Comparison of ENCODE assay signal across 8 cellular contexts in the genomic region with DNA sequence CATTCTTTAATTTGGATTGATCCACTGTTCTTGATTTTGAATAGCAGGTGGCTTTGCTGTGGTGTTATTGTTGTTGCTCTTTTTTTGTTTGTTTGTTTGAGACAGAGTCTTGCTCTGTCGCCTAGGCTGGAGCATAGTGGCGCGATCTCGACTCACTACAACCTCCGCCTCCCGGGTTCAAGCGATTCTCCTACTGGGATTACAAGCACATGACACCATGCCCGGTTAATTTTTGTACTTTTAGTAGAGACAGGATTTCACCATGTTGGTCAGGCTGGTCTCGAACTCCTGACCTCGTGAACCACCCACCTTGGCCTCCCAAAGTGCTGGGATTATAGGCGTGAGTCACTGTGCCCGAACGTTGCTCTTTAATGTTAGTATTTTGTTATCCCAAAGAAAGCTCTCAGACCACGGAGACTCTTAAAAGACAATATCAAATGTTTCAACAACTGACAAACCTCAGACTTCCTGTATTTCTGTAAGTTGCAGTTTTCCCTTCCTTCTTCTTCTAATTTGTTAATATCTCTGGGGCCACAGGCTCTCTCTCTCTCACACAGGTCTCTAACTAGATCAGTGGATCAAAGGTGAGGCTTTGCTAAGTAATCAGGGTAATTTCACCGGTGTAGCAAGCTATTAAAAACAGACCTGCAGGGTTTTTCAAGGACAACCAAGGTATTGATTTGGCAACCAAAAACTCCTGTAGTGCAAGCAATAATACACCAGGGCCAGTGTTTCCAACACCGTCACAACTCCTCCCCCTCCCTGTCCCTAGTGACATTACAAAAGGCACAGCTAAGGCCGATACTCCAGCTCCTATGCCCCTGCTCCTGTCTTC. TPM values are rescaled to one million over a fixed set of nuclear protein-coding genes. Genes with fewer than 3 reads are reported as not detected.
DNase-seq lines count a peak whose midpoint lies in the region; ATAC-seq and TF ChIP-seq lines count a peak whose summit lies in the region.

No MANE protein-coding gene starts in this region.

- H3K36me3 ChIP-seq in WERI-Rb-1 = no peaks in the 10 kb centered on the region

- H3K4me3 Mint-ChIP-seq in naive B cell = peak overlapping the region; percentile 68 to 90 (median 83)

- peaks cover 0 to 1% (median 0%) of the 10 kb centered on the region in 7 donors for H3K9me3 Mint-ChIP-seq in naive B cell

- peaks cover 38 to 59% (median 44%) of the 10 kb centered on the region in 3 donors for H3K4me1 Mint-ChIP-seq in naive B cell

- DNase-seq in ELR (ENCODE audit: low read depth) = peak; percentile 81
- DNase-seq in LHCN-M2 (ENCODE audit: low read depth) = peak; percentile 85
- peak; percentile 21 for DNase-seq in WERI-Rb-1
- DNase-seq in effector CD8-positive, alpha-beta T cell (lab: John Stamatoyannopoulos, UW) = peak; percentile 10
- DNase-seq in naive B cell = peak; percentile 24
- no peak for DNase-seq in NCI-H1930 (lab: John Stamatoyannopoulos, UW)
- DNase-seq in AG08396 (ENCODE audit: low spot score) = no peak

- H3K27me3 ChIP-seq in WERI-Rb-1 (ENCODE audit: insufficient read depth, low read depth, severe bottlenecking) = no peaks in the 10 kb centered on the region

- no peaks in the 10 kb centered on the region for H3K9me3 ChIP-seq in WERI-Rb-1 (ENCODE audit: severe bottlenecking)

- TF ChIP-seq CTCF in WERI-Rb-1 (IDR thresholded peaks at IDR 0.05; ENCODE audit: low read depth, low read length) = no peak

- H3K27ac ChIP-seq in WERI-Rb-1 = no peak overlapping the region

- ATAC-seq in GM21737 (IDR thresholded peaks at IDR 0.05; ENCODE audit: unreplicated experiment) = peak; percentile 59
- ATAC-seq in naive B cell (ENCODE audit: low read depth in 2 of 2) = peak; percentile 56 to 59

- no peaks in the 10 kb centered on the region for H3K36me3 Mint-ChIP-seq in naive B cell

- H3K27ac Mint-ChIP-seq in naive B cell = peak overlapping the region; percentile 84 to 96 (median 91)

- no peak overlapping the region for H3K4me3 ChIP-seq in WERI-Rb-1 (ENCODE audit: low read depth, low read length)

- no peaks in the 10 kb centered on the region for H3K27me3 Mint-ChIP-seq in naive B cell

RNA-seq across cellular contexts. Expression of gene ZNF217, which starts 48.8 kb away (rescaled TPM):
- total RNA-seq in LHCN-M2 (2014; rRNA removed) = 14.2 and 21.0 TPM in 2 replicates
- 10.8 TPM for polyA plus RNA-seq in LHCN-M2 (2012)
- 10 to 100 TPM in 5 of 6 donors, 1 to 10 TPM in 1; 8.8 to 31.0 (median 24.7) TPM for polyA plus RNA-seq in naive B cell (ENCODE audit: low read depth in 6 of 6)

Comparison
In these comparisons a context has a peak if more than half of its experiments do, and no peak if none do; other contexts are left out.
1. DNase-seq: peak in ELR (single experiment), LHCN-M2 (single experiment), WERI-Rb-1 (single experiment), effector CD8-positive, alpha-beta T cell (single experiment) and naive B cell (single experiment); none in NCI-H1930 (0 of 2) and AG08396 (single experiment).